In genomic region chr3:30664449-30664848, GRCh38 we compare ENCODE assay signal across 15 cellular contexts. TPM values are rescaled to one million over a fixed set of nuclear protein-coding genes. Genes with fewer than 3 reads are reported as not detected.
DNase-seq lines count a peak whose midpoint lies in the region; ATAC-seq, FAIRE-seq and TF ChIP-seq lines count a peak whose summit lies in the region.
"Had no signal": no experiment of that assay in that cellular context is flagged by ENCODE, and none has a peak within 500 bp of the region (broad histone marks: within the 10 kb centered on the region; RNA-seq: fewer than 3 reads in every experiment).

No MANE protein-coding gene starts in this region.

- H3K4me2 ChIP-seq in BLaER1 (peak overlapping the region; percentile 79), keratinocyte (ENCODE audit: control insufficient read depth, extremely low read depth, insufficient read depth, low read depth, low read length) (peak overlapping the region; percentile 0)

- H3K27ac Mint-ChIP-seq in CD8-positive, alpha-beta memory T cell = peak overlapping the region; percentile 75 to 94 (median 88)
- H3K27ac Mint-ChIP-seq in activated CD8-positive, alpha-beta T cell treated with anti-CD3 and anti-CD28 coated beads, Interleukin-2, amount 10 ng/mL, durations not matched to agents 7 days and 5 days = peak overlapping the region; percentile 81

- peaks cover 53% of the 10 kb centered on the region for H3K36me3 ChIP-seq in BLaER1
- peaks cover 11% of the 10 kb centered on the region for H3K36me3 ChIP-seq in CD8-positive, alpha-beta memory T cell (ENCODE audit: insufficient read depth, low read length)
- H3K36me3 ChIP-seq in keratinocyte (ENCODE audit: control insufficient read depth in 2 of 2, extremely low read depth in 1 of 2, insufficient read depth in 2 of 2, low read length in 2 of 2) = peaks cover 20 to 25% of the 10 kb centered on the region in 2 experiments
- H3K36me3 ChIP-seq: ovary had no signal

- dilution Hi-C loops in keratinocyte (cut with MboI; ENCODE audit: extremely low pct_ligation_motif_present, low sequenced_read_pairs) = no loop called here

- no peaks in the 10 kb centered on the region for H3K9me3 Mint-ChIP-seq in CD8-positive, alpha-beta memory T cell
- H3K9me3 Mint-ChIP-seq in activated CD8-positive, alpha-beta T cell treated with anti-CD3 and anti-CD28 coated beads, Interleukin-2, amount 10 ng/mL, durations not matched to agents 7 days and 5 days (ENCODE audit: insufficient read depth) = no peaks in the 10 kb centered on the region
- H3K9me3 Mint-ChIP-seq: WTC11 had no signal

- H3K4me1 ChIP-seq in BLaER1 (peaks cover 100% of the 10 kb centered on the region), keratinocyte (ENCODE audit: control insufficient read depth, extremely low read depth, insufficient read depth, low read length) (peaks cover 42% of the 10 kb centered on the region)
- H3K4me1 ChIP-seq in CD8-positive, alpha-beta memory T cell (ENCODE audit: insufficient read depth, low read length) = peaks cover 97% of the 10 kb centered on the region

- no peaks in the 10 kb centered on the region for H3K27me3 Mint-ChIP-seq in CD8-positive, alpha-beta memory T cell
- no peaks in the 10 kb centered on the region for H3K27me3 Mint-ChIP-seq in activated CD8-positive, alpha-beta T cell treated with anti-CD3 and anti-CD28 coated beads, Interleukin-2, amount 10 ng/mL, durations not matched to agents 7 days and 5 days (ENCODE audit: low read depth)

- H4K20me1 ChIP-seq in BLaER1 = peaks cover 51% of the 10 kb centered on the region; the same call in 1 of the 2 replicates
- H4K20me1 ChIP-seq in keratinocyte (ENCODE audit: control insufficient read depth, extremely low read depth, insufficient read depth, low read length) = no peaks in the 10 kb centered on the region

- intact Hi-C loops in head of caudate nucleus (cut with DNase I) = no loop called here

- H3K4me1 Mint-ChIP-seq in CD8-positive, alpha-beta memory T cell = peaks cover 85 to 97% (median 97%) of the 10 kb centered on the region in 3 donors
- peaks cover 93% of the 10 kb centered on the region for H3K4me1 Mint-ChIP-seq in activated CD8-positive, alpha-beta T cell treated with anti-CD3 and anti-CD28 coated beads, Interleukin-2, amount 10 ng/mL, durations not matched to agents 7 days and 5 days (ENCODE audit: low read depth)

- H3K4me3 Mint-ChIP-seq in CD8-positive, alpha-beta memory T cell = peak overlapping the region; percentile 1 to 77 (median 72)
- peak overlapping the region; percentile 44 for H3K4me3 Mint-ChIP-seq in activated CD8-positive, alpha-beta T cell treated with anti-CD3 and anti-CD28 coated beads, Interleukin-2, amount 10 ng/mL, durations not matched to agents 7 days and 5 days
- H3K4me3 Mint-ChIP-seq: WTC11 had no signal

- no peaks in the 10 kb centered on the region for H3K27me3 ChIP-seq in BLaER1
- H3K27me3 ChIP-seq in CD8-positive, alpha-beta memory T cell (ENCODE audit: insufficient read depth, low read length, poor library complexity, severe bottlenecking) = no peaks in the 10 kb centered on the region
- H3K27me3 ChIP-seq in keratinocyte (ENCODE audit: control insufficient read depth, extremely low read depth, insufficient read depth, low read length) = no peaks in the 10 kb centered on the region
- H3K27me3 ChIP-seq: ovary, stomach had no signal

- no peak for ATAC-seq in activated CD8-positive, alpha-beta T cell treated with anti-CD3 and anti-CD28 coated beads, Interleukin-2, amount 10 ng/mL, durations not matched to agents 7 days and 5 days
- ATAC-seq in HG02885 (IDR thresholded peaks at IDR 0.05; ENCODE audit: poor library complexity, unreplicated experiment) = no peak
- ATAC-seq in HG02973 (IDR thresholded peaks at IDR 0.05; ENCODE audit: unreplicated experiment) = no peak
- ATAC-seq: WTC11 had no signal

- peaks cover 16 to 55% (median 23%) of the 10 kb centered on the region in 3 donors for H3K36me3 Mint-ChIP-seq in CD8-positive, alpha-beta memory T cell
- H3K36me3 Mint-ChIP-seq in activated CD8-positive, alpha-beta T cell treated with anti-CD3 and anti-CD28 coated beads, Interleukin-2, amount 10 ng/mL, durations not matched to agents 7 days and 5 days (ENCODE audit: low read depth) = peaks cover 74% of the 10 kb centered on the region

- no peak for TF ChIP-seq CTCF in keratinocyte (optimal IDR thresholded peaks at IDR 0.05 in 1 of 3, IDR thresholded peaks at IDR 0.05 in 1 of 3, conservative IDR thresholded peaks at IDR 0.05 in 1 of 3; ENCODE audit: extremely low read depth in 1 of 3, insufficient read depth in 2 of 3, low read length in 3 of 3)

- POLR2A ChIA-PET in CD8-positive, alpha-beta memory T cell (lab: Charles Lee) = interaction anchor here (0.7 to 2.4 kb wide), 9 partner anchors 9 to 57 kb away, joined by 3 to 14 read pairs (median 4); no protein-coding TSS in a partner anchor
- POLR2A ChIA-PET in activated CD8-positive, alpha-beta T cell treated with anti-CD3 and anti-CD28 coated beads, Interleukin-2, amount 10 ng/mL, durations not matched to agents 7 days and 5 days (lab: Charles Lee) = interaction anchor here (1.1 to 2.6 kb wide), 5 partner anchors 9 to 58 kb away, joined by 3 to 7 read pairs (median 5); partner anchors contain the start of gene TGFBR2

- CTCF ChIA-PET in CD8-positive, alpha-beta memory T cell (lab: Charles Lee) = interaction anchor here (1.2 to 2.0 kb wide), 6 partner anchors 9 to 58 kb away, joined by 3 to 6 read pairs (median 4); partner anchors contain the start of gene TGFBR2
- CTCF ChIA-PET in activated CD8-positive, alpha-beta T cell treated with anti-CD3 and anti-CD28 coated beads, Interleukin-2, amount 10 ng/mL, durations not matched to agents 7 days and 5 days (lab: Charles Lee) = interaction anchor here (1.5 to 4.0 kb wide), 4 partner anchors 12 to 29 kb away, joined by 3 to 15 read pairs (median 8); no protein-coding TSS in a partner anchor

- FAIRE-seq in keratinocyte (lab: Jason Lieb, UNC) = no peak

- peak overlapping the region; percentile 47 for H3K9ac ChIP-seq in BLaER1
- H3K9ac ChIP-seq in keratinocyte (ENCODE audit: control insufficient read depth, extremely low read depth, insufficient read depth, low read length) = no peak overlapping the region

- H3K9me1 ChIP-seq in keratinocyte (ENCODE audit: control insufficient read depth, extremely low read depth, insufficient read depth, low read length) = no peaks in the 10 kb centered on the region

- peak in 1 of 5 donors; percentile 67 for DNase-seq in CD8-positive, alpha-beta memory T cell
- DNase-seq in activated CD8-positive, alpha-beta T cell treated with anti-CD3 and anti-CD28 coated beads, Interleukin-2, amount 10 ng/mL, durations not matched to agents 7 days and 5 days = no peak
- DNase-seq in keratinocyte (ENCODE audit: low read depth, low spot score) (no peak), head of caudate nucleus (no peak), NCI-H510A treated with DMSO at 0.1 percent for 48 hours (lab: John Stamatoyannopoulos, UW) (no peak)
- DNase-seq: Calu3, NCI-H1048, NCI-H524, ovary, SIG-M5, stomach had no signal

- peak overlapping the region; percentile 87 for H3K27ac ChIP-seq in BLaER1
- no peak overlapping the region for H3K27ac ChIP-seq in CD8-positive, alpha-beta memory T cell (ENCODE audit: low read depth, low read length)
- H3K27ac ChIP-seq in keratinocyte (ENCODE audit: control insufficient read depth, insufficient read depth, low read length) = peak overlapping the region; percentile 21
- H3K27ac ChIP-seq: ovary had no signal

- H2AFZ ChIP-seq in keratinocyte (ENCODE audit: control insufficient read depth, low read length) = no peak overlapping the region

- H3K79me2 ChIP-seq in keratinocyte (ENCODE audit: control insufficient read depth, insufficient read depth, low read length) = peaks cover 76% of the 10 kb centered on the region

- H3K9me3 ChIP-seq in BLaER1 (peaks cover 8% of the 10 kb centered on the region; the same call in 1 of the 2 replicates), keratinocyte (ENCODE audit: control insufficient read depth, low read depth, low read length) (no peaks in the 10 kb centered on the region)
- no peaks in the 10 kb centered on the region for H3K9me3 ChIP-seq in CD8-positive, alpha-beta memory T cell (ENCODE audit: low read length)
- H3K9me3 ChIP-seq: ovary, stomach had no signal

- H3K4me3 ChIP-seq in BLaER1 (peak overlapping the region; percentile 44), keratinocyte (ENCODE audit: control insufficient read depth in 2 of 3, extremely low read depth in 1 of 3, insufficient read depth in 2 of 3, low read depth in 1 of 3, low read length in 3 of 3) (no peak overlapping the region)
- peak overlapping the region; percentile 26 for H3K4me3 ChIP-seq in CD8-positive, alpha-beta memory T cell (ENCODE audit: low read length)
- H3K4me3 ChIP-seq: ovary, stomach had no signal

RNA-seq across cellular contexts. Expression of gene TGFBR2, which starts 58.0 kb away (rescaled TPM):
- 10 to 100 TPM; 55.3 to 56.3 TPM for total RNA-seq in CD8-positive, alpha-beta memory T cell
- 108 TPM for polyA plus RNA-seq in CD8-positive, alpha-beta memory T cell
- 10 to 100 TPM; 62.7 to 64.5 TPM for total RNA-seq in activated CD8-positive, alpha-beta T cell treated with anti-CD3 and anti-CD28 coated beads, Interleukin-2, amount 10 ng/mL, durations not matched to agents 7 days and 5 days
- polyA plus RNA-seq in keratinocyte = 250 to 402 TPM (median 303 TPM) in 3 replicates
- polyA plus RNA-seq in keratinocyte (2011; ENCODE audit: low read depth) = 39.9 TPM
- 201 and 293 TPM in 2 replicates for polyA plus RNA-seq in keratinocyte (2011; cell fraction: cytosol; rRNA removed)
- polyA plus RNA-seq in keratinocyte (2011; cell fraction: nucleus; rRNA removed) = 332 and 361 TPM in 2 replicates
- polyA plus RNA-seq in keratinocyte (2012; ENCODE audit: low replicate concordance) = 37.4 and 256 TPM in 2 replicates
- 379 to 451 TPM (median 420 TPM) in 3 replicates for polyA minus RNA-seq in keratinocyte
- polyA minus RNA-seq in keratinocyte (2011; cell fraction: cytosol; rRNA and poly(A)+ RNA removed) = 312 TPM
- 400 and 638 TPM in 2 replicates for polyA minus RNA-seq in keratinocyte (2011; cell fraction: nucleus; rRNA and poly(A)+ RNA removed)

Comparison
In these comparisons a context has a peak if more than half of its experiments do, and no peak if none do; other contexts are left out.
1. H3K4me3 ChIP-seq: peak in BLaER1 (single experiment) and CD8-positive, alpha-beta memory T cell (single experiment); none in keratinocyte (0 of 3).